Comparison of ENCODE assay signal across 1 cellular context in genomic region chrX:7926914-7927258, GRCh38.
TF ChIP-seq lines count a peak whose summit lies in the region.

No MANE protein-coding gene starts in this region.

TF ChIP-seq in GM23338, 12 proteins besides CTCF, POLR2A, EP300 and RAD21 (continued from another document):
- TF ChIP-seq REST (IDR thresholded peaks at IDR 0.05; ENCODE audit: unreplicated experiment) = no peak
- TF ChIP-seq POLR2AphosphoS5 (IDR thresholded peaks at IDR 0.05; ENCODE audit: low read depth) = no peak
- no peak for TF ChIP-seq STAT1 (IDR thresholded peaks at IDR 0.05; ENCODE audit: unreplicated experiment)
- TF ChIP-seq EZH2 (IDR thresholded peaks at IDR 0.05; ENCODE audit: low read depth, unreplicated experiment) = no peak
- no peak for TF ChIP-seq ETS1 (IDR thresholded peaks at IDR 0.05)
- no peak for TF ChIP-seq CREB1 (CRISPR knock-in tag; IDR thresholded peaks at IDR 0.05; ENCODE audit: low read depth)
